8 cellular contexts compared by ENCODE assay signal in the genomic region with DNA sequence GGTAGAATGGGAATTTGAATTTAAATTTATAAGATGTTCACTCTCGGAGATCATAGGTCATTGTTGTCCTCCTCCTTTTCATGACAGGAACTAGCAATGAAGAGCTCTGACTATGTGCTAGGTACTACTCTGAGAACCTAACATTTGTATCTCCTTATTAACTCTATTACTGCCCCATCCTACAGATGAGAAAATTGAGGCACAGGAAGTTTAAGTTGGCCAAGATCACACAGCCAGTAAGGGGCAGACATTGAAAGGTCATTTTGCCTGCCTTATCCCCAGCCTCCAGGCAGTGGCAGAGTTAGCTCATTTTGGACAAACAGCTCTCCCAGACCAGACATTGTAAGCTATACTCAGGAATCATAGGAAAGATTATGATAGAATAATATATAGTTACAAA. TPM values are rescaled to one million over a fixed set of nuclear protein-coding genes. Genes with fewer than 3 reads are reported as not detected.
DNase-seq lines count a peak whose midpoint lies in the region; ATAC-seq, FAIRE-seq and TF ChIP-seq lines count a peak whose summit lies in the region.

No MANE protein-coding gene starts in this region.

- no peaks in the 10 kb centered on the region for H4K20me1 ChIP-seq in fibroblast of lung (ENCODE audit: control insufficient read depth, extremely low read depth, insufficient read depth, low read length)

- intact Hi-C loops in MCF 10A (cut with micrococcal nuclease) = loop anchor here (1.0 to 5.0 kb wide), 5 partner anchors 29 to 319 kb away; no protein-coding TSS in a partner anchor
- intact Hi-C loops in breast epithelium (cut with DNase I; ENCODE audit: low total_unique reads) = no loop called here
- intact Hi-C loops in testis (cut with DNase I; ENCODE audit: low total_unique reads) = no loop called here

- H3K36me3 Mint-ChIP-seq in MCF 10A (ENCODE audit: insufficient read depth, unreplicated experiment) = peaks cover 10% of the 10 kb centered on the region

- no peak overlapping the region for H3K9ac ChIP-seq in fibroblast of lung (ENCODE audit: insufficient read depth, low read length)

- no peak overlapping the region for H3K27ac ChIP-seq in breast epithelium
- H3K27ac ChIP-seq in fibroblast of lung (ENCODE audit: insufficient read depth, low read length) = no peak overlapping the region
- peak overlapping the region in 1 of 2 donors; percentile 13 for H3K27ac ChIP-seq in testis

- H3K79me2 ChIP-seq in fibroblast of lung (ENCODE audit: control insufficient read depth, insufficient read depth, low read length) = peaks cover 2% of the 10 kb centered on the region

- no peak for TF ChIP-seq POLR2A in breast epithelium (IDR thresholded peaks at IDR 0.05)
- TF ChIP-seq POLR2A in testis (IDR thresholded peaks at IDR 0.05) = no peak

- H3K4me1 ChIP-seq in breast epithelium (no peaks in the 10 kb centered on the region), fibroblast of lung (ENCODE audit: control insufficient read depth, extremely low read depth, insufficient read depth, low read length) (peaks cover 2% of the 10 kb centered on the region), testis (no peaks in the 10 kb centered on the region)

- H3K27me3 Mint-ChIP-seq in MCF 10A (ENCODE audit: insufficient read depth, unreplicated experiment) = no peaks in the 10 kb centered on the region

- no peaks in the 10 kb centered on the region for H3K36me3 ChIP-seq in breast epithelium
- H3K36me3 ChIP-seq in fibroblast of lung (ENCODE audit: control insufficient read depth, insufficient read depth, low read length) = no peaks in the 10 kb centered on the region
- H3K36me3 ChIP-seq in testis (ENCODE audit: low read depth, missing control alignments) = no peaks in the 10 kb centered on the region

- no peak for ATAC-seq in HG03521 (IDR thresholded peaks at IDR 0.05; ENCODE audit: unreplicated experiment)
- ATAC-seq in GM19397 (IDR thresholded peaks at IDR 0.05; ENCODE audit: unreplicated experiment) = no peak

- no TSS peak for BruUV-seq in MCF 10A (replicated peaks; lab: Mats Ljungman, UMichigan)

- CTCF ChIA-PET in MCF 10A (lab: Yijun Ruan, JAX) = interaction anchor here (0.6 to 4.1 kb wide), 32 partner anchors 9 to 294 kb away, joined by 3 to 81 read pairs (median 4); a partner anchor contains a TSS

- FAIRE-seq in RCC 7860 (lab: Jason Lieb, UNC) = no peak

- H3K27me3 ChIP-seq in breast epithelium (no peaks in the 10 kb centered on the region), fibroblast of lung (ENCODE audit: control insufficient read depth, insufficient read depth, low read length) (no peaks in the 10 kb centered on the region), testis (no peaks in the 10 kb centered on the region)

- 83 to 88% methylated on average over 1 of the region's 1 CpG for WGBS in testis, 2 donors

- H3K4me1 Mint-ChIP-seq in MCF 10A (ENCODE audit: insufficient read depth, unreplicated experiment) = peaks cover 7% of the 10 kb centered on the region

- no peak overlapping the region for H3K4me3 ChIP-seq in breast epithelium
- no peak overlapping the region for H3K4me3 ChIP-seq in fibroblast of lung (replicated peaks in 1 of 4; ENCODE audit: control extremely low read depth in 1 of 4, insufficient read depth in 1 of 4, low read depth in 3 of 4, low read length in 4 of 4)
- no peak overlapping the region for H3K4me3 ChIP-seq in testis

- H3K9me3 ChIP-seq in breast epithelium = no peaks in the 10 kb centered on the region
- no peaks in the 10 kb centered on the region for H3K9me3 ChIP-seq in fibroblast of lung (ENCODE audit: control insufficient read depth, insufficient read depth, low read depth, low read length)
- H3K9me3 ChIP-seq in testis = no peaks in the 10 kb centered on the region

- TF ChIP-seq CTCF in MCF 10A (IDR thresholded peaks at IDR 0.05; ENCODE audit: unreplicated experiment) (peak; percentile 28), breast epithelium (IDR thresholded peaks at IDR 0.05) (no peak), fibroblast of lung (conservative IDR thresholded peaks at IDR 0.05 in 1 of 2, IDR thresholded peaks at IDR 0.05 in 1 of 2; ENCODE audit: low read depth in 1 of 2, low read length in 2 of 2) (peak; percentile 15 to 35), testis (IDR thresholded peaks at IDR 0.05) (no peak)

- DNase-seq in MCF 10A (ENCODE audit: unreplicated experiment) (peak; percentile 38), breast epithelium (ENCODE audit: low spot score in 2 of 2) (no peak), RCC 7860 (ENCODE audit: low spot score) (peak; percentile 25), fibroblast of lung (ENCODE audit: low read depth in 2 of 2) (peak; percentile 15 to 58), testis (no peak)
- no peak for DNase-seq in activated CD4-positive, alpha-beta T cell treated with anti-CD3 and anti-CD28 coated beads, Interleukin-2, amount 50 U/mL, for 4 hours

- H3K9me3 Mint-ChIP-seq in MCF 10A (ENCODE audit: unreplicated experiment) = no peaks in the 10 kb centered on the region

- H3K4me3 Mint-ChIP-seq in MCF 10A (ENCODE audit: unreplicated experiment) = no peak overlapping the region

- H3K4me2 ChIP-seq in fibroblast of lung (ENCODE audit: extremely low read depth, insufficient read depth, low read length) = no peak overlapping the region

- POLR2A ChIA-PET in MCF 10A (lab: Yijun Ruan, JAX) = interaction anchor here (1.4 to 3.4 kb wide), 3 partner anchors 30 to 138 kb away, joined by 3 to 16 read pairs (median 13); a partner anchor contains a TSS

- no peak overlapping the region for H3K27ac Mint-ChIP-seq in MCF 10A (ENCODE audit: low read depth, unreplicated experiment)

- no peak overlapping the region for H2AFZ ChIP-seq in fibroblast of lung (ENCODE audit: low read length)

RNA-seq across cellular contexts. Expression of a gene that starts 6.0 kb away (rescaled TPM):
- total RNA-seq in MCF 10A (2022) (2.3 and 2.7 TPM in 2 replicates), breast epithelium (100 to 1,000 TPM in 2 of 3 donors, 10 to 100 TPM in 1; 97.2 to 208 (median 114) TPM), fibroblast of lung (147 and 363 TPM in 2 replicates), testis (10 to 100 TPM; 25.7 to 35.8 TPM)
- polyA plus RNA-seq in fibroblast of lung (71.9 and 83.9 TPM in 2 replicates), testis (ENCODE audit: insufficient read depth, low read depth, low replicate concordance) (61.1 TPM)
- 59.1 and 76.2 TPM in 2 replicates for polyA plus RNA-seq in fibroblast of lung (2012)
- 9.6 and 21.5 TPM in 2 replicates for polyA minus RNA-seq in fibroblast of lung (ENCODE audit: low replicate concordance)

RNA-seq across cellular contexts. Expression of a gene that starts 30.0 kb away (rescaled TPM):
- total RNA-seq in MCF 10A (2022) = 63.7 and 80.9 TPM in 2 replicates
- 10 to 100 TPM; 32.1 to 56.0 (median 40.8) TPM for total RNA-seq in breast epithelium
- 38.0 and 44.1 TPM in 2 replicates for total RNA-seq in fibroblast of lung
- 51.3 and 57.1 TPM in 2 replicates for polyA plus RNA-seq in fibroblast of lung
- 55.2 and 55.9 TPM in 2 replicates for polyA plus RNA-seq in fibroblast of lung (2012)
- 0.90 and 1.9 TPM in 2 replicates for polyA minus RNA-seq in fibroblast of lung (ENCODE audit: low replicate concordance)
- 10 to 100 TPM; 53.6 to 59.8 TPM for total RNA-seq in testis
- 65.0 TPM for polyA plus RNA-seq in testis (ENCODE audit: insufficient read depth, low read depth, low replicate concordance)

Comparison
In these comparisons a context has a peak if more than half of its experiments do, and no peak if none do; other contexts are left out.
1. DNase-seq: peak in MCF 10A (single experiment), RCC 7860 (single experiment) and fibroblast of lung (2 of 2); none in breast epithelium (0 of 2), testis (single experiment) and activated CD4-positive, alpha-beta T cell treated with anti-CD3 and anti-CD28 coated beads, Interleukin-2, amount 50 U/mL, for 4 hours (0 of 2).
2. CTCF ChIP-seq: peak in MCF 10A (single experiment) and fibroblast of lung (2 of 2); none in breast epithelium (0 of 3) and testis (0 of 3).